Comparison of ENCODE assay signal across 8 cellular contexts in genomic region chr14:65102441-65103149, GRCh38. TPM values are rescaled to one million over a fixed set of nuclear protein-coding genes. Genes with fewer than 3 reads are reported as not detected.
DNase-seq lines count a peak whose midpoint lies in the region; ATAC-seq and TF ChIP-seq lines count a peak whose summit lies in the region.

Gene MAX, minus strand, starts transcription at chr14:65102517. Its CDS starts 178 bp downstream, at chr14:65102339.

- 0 to 1% methylated on average over 55 to 61 of the region's 61 CpGs for WGBS in esophagus, 2 donors

- DNase-seq in DMS153 (lab: John Stamatoyannopoulos, UW) (peak; percentile 98), KBM-7 (peak; percentile 100)
- peak; percentile 97 for DNase-seq in activated T-cell treated with anti-CD3 and anti-CD28 coated beads, Interleukin-2, amount 50 U/mL, for 4 hours
- DNase-seq in stimulated activated CD8-positive, alpha-beta memory T cell treated with anti-CD3 and anti-CD28 coated beads, Interleukin-7, amount 100 ng/mL, for 1 hour (ENCODE audit: low read depth in 2 of 2): peak; percentile 94 to 96

- peaks cover 3% of the 10 kb centered on the region for H3K27me3 Mint-ChIP-seq in activated T-cell treated with anti-CD3 and anti-CD28 coated beads, Interleukin-2, amount 50 U/mL, for 4 hours (ENCODE audit: low read depth)

- H3K27me3 ChIP-seq in esophagus (ENCODE audit: control insufficient read depth in 1 of 2, insufficient read depth in 2 of 2, low read length in 2 of 2) (no peaks in the 10 kb centered on the region), mucosa of stomach (ENCODE audit: control insufficient read depth, insufficient read depth, low read length) (no peaks in the 10 kb centered on the region)

- H3K4me1 ChIP-seq in esophagus (ENCODE audit: control insufficient read depth in 2 of 2, insufficient read depth in 2 of 2, low read length in 1 of 2) (peaks cover 0 to 2% of the 10 kb centered on the region in 2 donors), mucosa of stomach (ENCODE audit: control insufficient read depth, insufficient read depth, low read length) (peaks cover 12% of the 10 kb centered on the region)

- peaks cover 35% of the 10 kb centered on the region for H3K4me1 Mint-ChIP-seq in activated T-cell treated with anti-CD3 and anti-CD28 coated beads, Interleukin-2, amount 50 U/mL, for 4 hours (ENCODE audit: low read depth)

- peak within 1 kb of the TSS; percentile 92 to 94 for H3K27ac ChIP-seq in esophagus (ENCODE audit: low read depth in 2 of 2, low read length in 1 of 2)

- H3K9me3 ChIP-seq in esophagus (ENCODE audit: control insufficient read depth in 2 of 2, insufficient read depth in 1 of 2, low read depth in 1 of 2, low read length in 1 of 2): no peaks in the 10 kb centered on the region
- H3K9me3 ChIP-seq in mucosa of stomach (ENCODE audit: control insufficient read depth, low read length): no peaks in the 10 kb centered on the region

- peaks cover 7% of the 10 kb centered on the region for H3K36me3 Mint-ChIP-seq in activated T-cell treated with anti-CD3 and anti-CD28 coated beads, Interleukin-2, amount 50 U/mL, for 4 hours (ENCODE audit: insufficient read depth)

- H3K36me3 ChIP-seq in esophagus (ENCODE audit: control insufficient read depth in 2 of 2, insufficient read depth in 2 of 2, low read length in 1 of 2): no peaks in the 10 kb centered on the region
- H3K36me3 ChIP-seq in mucosa of stomach (ENCODE audit: control insufficient read depth, insufficient read depth, low read length): no peaks in the 10 kb centered on the region

- peak; percentile 78 for ATAC-seq in GM21619 (IDR thresholded peaks at IDR 0.05; ENCODE audit: unreplicated experiment)
- ATAC-seq in activated T-cell treated with anti-CD3 and anti-CD28 coated beads, Interleukin-2, amount 50 U/mL, for 4 hours: peak; percentile 95 to 96

- H3K4me3 ChIP-seq in esophagus (ENCODE audit: low read depth in 1 of 2, low read length in 2 of 2) (peak within 1 kb of the TSS; percentile 86 to 95), mucosa of stomach (ENCODE audit: low read length) (peak within 1 kb of the TSS; percentile 69)

- H3K9me3 Mint-ChIP-seq in activated T-cell treated with anti-CD3 and anti-CD28 coated beads, Interleukin-2, amount 50 U/mL, for 4 hours: no peaks in the 10 kb centered on the region

- peak within 1 kb of the TSS; percentile 98 for H3K4me3 Mint-ChIP-seq in activated T-cell treated with anti-CD3 and anti-CD28 coated beads, Interleukin-2, amount 50 U/mL, for 4 hours

- H3K9ac ChIP-seq in mucosa of stomach (ENCODE audit: low read length): peak within 1 kb of the TSS; percentile 88

- in situ Hi-C loops in KBM-7 (cut with MboI; ENCODE audit: low pct_unique_long_range_greater_than_20kb, low sequenced_read_pairs): no loop called here

TF ChIP-seq in PFSK-1, 5 proteins besides CTCF, POLR2A, EP300 and RAD21:
- TF ChIP-seq FOXP2 (optimal IDR thresholded peaks at IDR 0.05; ENCODE audit: borderline replicate concordance, extremely low read depth, extremely low read length, insufficient read depth): no peak
- 0 out of 2 replicates have a peak, but pooled peaks have one; percentile 57 for TF ChIP-seq TAF1 (IDR thresholded peaks at IDR 0.05; ENCODE audit: borderline replicate concordance, insufficient read depth, low read length)

RNA-seq across cellular contexts. Expression of gene MAX, which starts in this region (rescaled TPM):
- polyA plus RNA-seq in PFSK-1 (2012; ENCODE audit: insufficient read length, low read depth): 35.0 TPM
- 100 to 1,000 TPM; 134 to 151 (median 143) TPM for total RNA-seq in activated T-cell treated with anti-CD3 and anti-CD28 coated beads, Interleukin-2, amount 50 U/mL, for 4 hours
- polyA plus RNA-seq in esophagus: 10 to 100 TPM; 52.2 to 66.8 TPM

Comparison
In these comparisons a context has a peak if more than half of its experiments do, and no peak if none do; other contexts are left out.
1. Peak in every context shown above with its lines: DNase-seq, ATAC-seq, H3K4me3 ChIP-seq and H3K27ac ChIP-seq.